ENCODE assay signal across 14 cellular contexts in genomic region chr6:166752097-166752496, GRCh38.
A peak's percentile ranks its signal among the peaks of the same experiment; 100 is the strongest.
DNase-seq lines count a peak whose midpoint lies in the region; ATAC-seq and TF ChIP-seq lines count a peak whose summit lies in the region.
"Had no signal": no experiment of that assay in that cellular context is flagged by ENCODE, and none has a peak within 500 bp of the region (broad histone marks: within the 10 kb centered on the region; RNA-seq: fewer than 3 reads in every experiment).

No MANE protein-coding gene starts in this region.

- no peaks in the 10 kb centered on the region for H3K79me2 ChIP-seq in osteoblast (ENCODE audit: insufficient read depth, low read length)

- H3K9me3 ChIP-seq in osteoblast (ENCODE audit: low read depth, low read length), result no peaks in the 10 kb centered on the region
- H3K9me3 ChIP-seq: spleen had no signal

- TF ChIP-seq CTCF in osteoblast (IDR thresholded peaks at IDR 0.05; ENCODE audit: extremely low read depth, low read depth, low read length), result no peak
- TF ChIP-seq CTCF in HFFc6 (IDR thresholded peaks at IDR 0.05), result no peak

- H3K4me1 ChIP-seq in osteoblast (ENCODE audit: insufficient read depth, low read length), result no peaks in the 10 kb centered on the region

- peak; percentile 81 for ATAC-seq in GM18909 (IDR thresholded peaks at IDR 0.05; ENCODE audit: poor library complexity, unreplicated experiment)
- ATAC-seq in GM21717 (IDR thresholded peaks at IDR 0.05; ENCODE audit: unreplicated experiment), result peak; percentile 75
- ATAC-seq in HG03135 (IDR thresholded peaks at IDR 0.05; ENCODE audit: unreplicated experiment), result peak; percentile 83
- peak; percentile 55 to 61 for ATAC-seq in natural killer cell treated with Interleukin-12 subunit alpha and Interleukin-12 subunit beta and Interleukin-15 and Interleukin-18, amount 100 ng/mL, for 72 hours
- no peak for ATAC-seq in SK-N-SH treated with all-trans-retinoic acid at 6 μM for 48 hours

- peaks cover 5 to 8% of the 10 kb centered on the region in 2 donors for H3K27me3 Mint-ChIP-seq in natural killer cell treated with Interleukin-12 subunit alpha and Interleukin-12 subunit beta and Interleukin-15 and Interleukin-18, amount 100 ng/mL, for 72 hours
- peaks cover 6% of the 10 kb centered on the region for H3K27me3 Mint-ChIP-seq in HFFc6 (ENCODE audit: insufficient read depth)

- H3K36me3 ChIP-seq in osteoblast (ENCODE audit: insufficient read depth, low read length), result no peaks in the 10 kb centered on the region
- H3K36me3 ChIP-seq: spleen had no signal

- no peak overlapping the region for H3K4me2 ChIP-seq in osteoblast (ENCODE audit: insufficient read depth, low read length)

- H3K4me3 Mint-ChIP-seq in natural killer cell treated with Interleukin-12 subunit alpha and Interleukin-12 subunit beta and Interleukin-15 and Interleukin-18, amount 100 ng/mL, for 72 hours, result no peak overlapping the region
- no peak overlapping the region for H3K4me3 Mint-ChIP-seq in HFFc6
- H3K4me3 Mint-ChIP-seq: nephron had no signal

- peaks cover 3% of the 10 kb centered on the region for H3K27me3 ChIP-seq in osteoblast (ENCODE audit: insufficient read depth, low read length)

- H2AFZ ChIP-seq in osteoblast (ENCODE audit: low read length), result no peak overlapping the region

- DNase-seq in natural killer cell treated with Interleukin-12 subunit alpha and Interleukin-12 subunit beta and Interleukin-15 and Interleukin-18, amount 100 ng/mL, for 72 hours (ENCODE audit: low spot score), result no peak
- DNase-seq in osteoblast (ENCODE audit: insufficient read length, low spot score, missing footprints) (no peak), HFFc6 (no peak), NOMO-1 treated with dmso at 0.1 percent for 144 hours (lab: John Stamatoyannopoulos, UW; ENCODE audit: unreplicated experiment) (no peak)
- DNase-seq: activated CD4-positive, CD25-positive, alpha-beta regulatory T cell treated with anti-CD3 and anti-CD28 coated beads, Interleukin-2, amount 50 U/mL, for 72 hours; islet precursor cell; NCI-H524; spleen; stimulated activated naive CD4-positive, alpha-beta T cell had no signal

- no peaks in the 10 kb centered on the region for H4K20me1 ChIP-seq in osteoblast (ENCODE audit: insufficient read depth, low read length)

- H3K4me3 ChIP-seq in osteoblast (ENCODE audit: insufficient read depth, low read length), result no peak overlapping the region

- no peaks in the 10 kb centered on the region for H3K36me3 Mint-ChIP-seq in natural killer cell treated with Interleukin-12 subunit alpha and Interleukin-12 subunit beta and Interleukin-15 and Interleukin-18, amount 100 ng/mL, for 72 hours
- no peaks in the 10 kb centered on the region for H3K36me3 Mint-ChIP-seq in HFFc6 (ENCODE audit: low read depth)

- no peak overlapping the region for H3K27ac ChIP-seq in osteoblast (ENCODE audit: low read depth, low read length)

- no peaks in the 10 kb centered on the region for H3K9me3 Mint-ChIP-seq in natural killer cell treated with Interleukin-12 subunit alpha and Interleukin-12 subunit beta and Interleukin-15 and Interleukin-18, amount 100 ng/mL, for 72 hours
- H3K9me3 Mint-ChIP-seq in HFFc6, result no peaks in the 10 kb centered on the region
- H3K9me3 Mint-ChIP-seq: nephron had no signal

- no peak overlapping the region for H3K27ac Mint-ChIP-seq in natural killer cell treated with Interleukin-12 subunit alpha and Interleukin-12 subunit beta and Interleukin-15 and Interleukin-18, amount 100 ng/mL, for 72 hours
- no peak overlapping the region for H3K27ac Mint-ChIP-seq in HFFc6
- H3K27ac Mint-ChIP-seq: nephron had no signal

- peaks cover 7 to 10% of the 10 kb centered on the region in 2 donors for H3K4me1 Mint-ChIP-seq in natural killer cell treated with Interleukin-12 subunit alpha and Interleukin-12 subunit beta and Interleukin-15 and Interleukin-18, amount 100 ng/mL, for 72 hours (ENCODE audit: low read depth in 2 of 2)
- H3K4me1 Mint-ChIP-seq in HFFc6 (ENCODE audit: low read depth), result peaks cover under 1% of the 10 kb centered on the region; the same call in 1 of the 2 replicates

TF ChIP-seq in SK-N-SH treated with all-trans-retinoic acid at 6 μM for 48 hours, 23 proteins besides CTCF, POLR2A, EP300 and RAD21:
- no peak for TF ChIP-seq ZNF8 (CRISPR knock-in tag; IDR thresholded peaks at IDR 0.05)
- no peak for TF ChIP-seq TOX (CRISPR knock-in tag; IDR thresholded peaks at IDR 0.05; ENCODE audit: borderline replicate concordance)
- no peak for TF ChIP-seq SNAI2 (CRISPR knock-in tag; IDR thresholded peaks at IDR 0.05)
- TF ChIP-seq ZC3H10 (CRISPR knock-in tag; IDR thresholded peaks at IDR 0.05), result no peak
- no peak for TF ChIP-seq ZNF565 (CRISPR knock-in tag; conservative IDR thresholded peaks at IDR 0.05; ENCODE audit: low read depth)
- no peak for TF ChIP-seq ZFP30 (CRISPR knock-in tag; IDR thresholded peaks at IDR 0.05)
- TF ChIP-seq, protein P1, sequence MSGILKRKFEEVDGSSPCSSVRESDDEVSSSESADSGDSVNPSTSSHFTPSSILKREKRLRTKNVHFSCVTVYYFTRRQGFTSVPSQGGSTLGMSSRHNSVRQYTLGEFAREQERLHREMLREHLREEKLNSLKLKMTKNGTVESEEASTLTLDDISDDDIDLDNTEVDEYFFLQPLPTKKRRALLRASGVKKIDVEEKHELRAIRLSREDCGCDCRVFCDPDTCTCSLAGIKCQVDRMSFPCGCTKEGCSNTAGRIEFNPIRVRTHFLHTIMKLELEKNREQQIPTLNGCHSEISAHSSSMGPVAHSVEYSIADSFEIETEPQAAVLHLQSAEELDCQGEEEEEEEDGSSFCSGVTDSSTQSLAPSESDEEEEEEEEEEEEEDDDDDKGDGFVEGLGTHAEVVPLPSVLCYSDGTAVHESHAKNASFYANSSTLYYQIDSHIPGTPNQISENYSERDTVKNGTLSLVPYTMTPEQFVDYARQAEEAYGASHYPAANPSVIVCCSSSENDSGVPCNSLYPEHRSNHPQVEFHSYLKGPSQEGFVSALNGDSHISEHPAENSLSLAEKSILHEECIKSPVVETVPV (CRISPR knock-in tag; IDR thresholded peaks at IDR 0.05), result no peak
- TF ChIP-seq PATZ1 (CRISPR knock-in tag; IDR thresholded peaks at IDR 0.05; ENCODE audit: borderline replicate concordance), result no peak
- TF ChIP-seq CSDC2 (CRISPR knock-in tag; IDR thresholded peaks at IDR 0.05), result no peak
- TF ChIP-seq PPARA (CRISPR knock-in tag; IDR thresholded peaks at IDR 0.05; ENCODE audit: borderline replicate concordance), result no peak
- no peak for TF ChIP-seq ARNTL (CRISPR knock-in tag; IDR thresholded peaks at IDR 0.05; ENCODE audit: borderline replicate concordance, low read depth)
- TF ChIP-seq, protein P2, sequence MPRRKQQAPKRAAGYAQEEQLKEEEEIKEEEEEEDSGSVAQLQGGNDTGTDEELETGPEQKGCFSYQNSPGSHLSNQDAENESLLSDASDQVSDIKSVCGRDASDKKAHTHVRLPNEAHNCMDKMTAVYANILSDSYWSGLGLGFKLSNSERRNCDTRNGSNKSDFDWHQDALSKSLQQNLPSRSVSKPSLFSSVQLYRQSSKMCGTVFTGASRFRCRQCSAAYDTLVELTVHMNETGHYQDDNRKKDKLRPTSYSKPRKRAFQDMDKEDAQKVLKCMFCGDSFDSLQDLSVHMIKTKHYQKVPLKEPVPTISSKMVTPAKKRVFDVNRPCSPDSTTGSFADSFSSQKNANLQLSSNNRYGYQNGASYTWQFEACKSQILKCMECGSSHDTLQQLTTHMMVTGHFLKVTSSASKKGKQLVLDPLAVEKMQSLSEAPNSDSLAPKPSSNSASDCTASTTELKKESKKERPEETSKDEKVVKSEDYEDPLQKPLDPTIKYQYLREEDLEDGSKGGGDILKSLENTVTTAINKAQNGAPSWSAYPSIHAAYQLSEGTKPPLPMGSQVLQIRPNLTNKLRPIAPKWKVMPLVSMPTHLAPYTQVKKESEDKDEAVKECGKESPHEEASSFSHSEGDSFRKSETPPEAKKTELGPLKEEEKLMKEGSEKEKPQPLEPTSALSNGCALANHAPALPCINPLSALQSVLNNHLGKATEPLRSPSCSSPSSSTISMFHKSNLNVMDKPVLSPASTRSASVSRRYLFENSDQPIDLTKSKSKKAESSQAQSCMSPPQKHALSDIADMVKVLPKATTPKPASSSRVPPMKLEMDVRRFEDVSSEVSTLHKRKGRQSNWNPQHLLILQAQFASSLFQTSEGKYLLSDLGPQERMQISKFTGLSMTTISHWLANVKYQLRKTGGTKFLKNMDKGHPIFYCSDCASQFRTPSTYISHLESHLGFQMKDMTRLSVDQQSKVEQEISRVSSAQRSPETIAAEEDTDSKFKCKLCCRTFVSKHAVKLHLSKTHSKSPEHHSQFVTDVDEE (CRISPR knock-in tag; IDR thresholded peaks at IDR 0.05), result no peak
TF ChIP-seq in SK-N-SH treated with all-trans-retinoic acid at 6 μM for 48 hours: peak in this region for 0.
